In the genomic region with DNA sequence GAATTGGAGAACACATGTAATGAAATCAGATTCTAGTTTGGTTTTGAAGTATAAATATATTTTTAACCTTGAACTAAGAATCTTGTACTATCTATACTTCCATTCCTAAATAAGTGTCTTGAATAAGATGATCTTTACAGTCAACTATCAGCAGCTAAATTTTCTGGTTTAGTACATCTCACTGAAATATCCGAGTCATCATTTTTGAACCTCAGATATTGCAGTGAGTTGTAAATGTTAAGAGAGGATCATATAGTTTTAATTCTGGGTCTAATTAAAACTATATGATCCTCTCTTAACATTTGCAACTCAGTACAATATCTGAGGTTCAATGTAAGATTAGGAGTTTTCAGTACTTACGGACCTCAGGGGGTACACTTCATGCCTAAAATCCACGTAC, we compare ENCODE assay signal across 27 cellular contexts.
"Had no signal": no experiment of that assay in that cellular context is flagged by ENCODE, and none has a peak within 500 bp of the region (broad histone marks: within the 10 kb centered on the region; RNA-seq: fewer than 3 reads in every experiment).

No MANE protein-coding gene starts in this region.

- FAIRE-seq: urothelium cell line had no signal

- DNase-seq: naive thymus-derived CD4-positive, alpha-beta T cell; natural killer cell; occipital lobe; ovary; posterior cingulate gyrus; psoas muscle; right cardiac atrium; spleen; stimulated activated CD4-positive, alpha-beta T cell treated with anti-CD3 and anti-CD28 coated beads, Interleukin-12 subunit alpha, Interleukin-12 subunit beta, amount 100 ng/mL, for 4 hours; stimulated activated CD4-positive, alpha-beta T cell treated with anti-CD3 and anti-CD28 coated beads, Interleukin-1b, Interleukin-23, amount 100 ng/mL, for 48 hours; stimulated activated CD4-positive, alpha-beta T cell treated with anti-CD3 and anti-CD28 coated beads, Interleukin-4, amount 100 ng/mL, for 24 hours; stimulated activated naive B cell treated with anti-CD40 and anti-IgM and Interleukin-4, amounts not matched to agents 10 μg/mL and 1 μg/mL and 100 μg/mL, for 72 hours; stimulated activated naive CD4-positive, alpha-beta T cell treated with Interleukin-2 at 50 U/mL for 16 hours; stomach; thyroid gland; trophoblast cell; upper lobe of left lung had no signal

- H3K36me3 ChIP-seq: neural progenitor cell, ovary, spleen, stomach, thoracic aorta, thyroid gland, tibial nerve, upper lobe of left lung, vagina had no signal

- H3K4me3 ChIP-seq: neural progenitor cell, ovary, psoas muscle, skin epidermis, smooth muscle cell, spleen, stomach, thoracic aorta, thyroid gland, tibial nerve, upper lobe of left lung, vagina had no signal

- H3K4me1 ChIP-seq: neural progenitor cell, parathyroid adenoma, psoas muscle, spleen, thyroid gland, tibial nerve, vagina had no signal

- H2AFZ ChIP-seq: neural progenitor cell, parathyroid adenoma had no signal

- H3K4me2 ChIP-seq: neural progenitor cell, smooth muscle cell had no signal

- H3K27ac ChIP-seq: neural progenitor cell, ovary, parathyroid adenoma, psoas muscle, skin epidermis, spleen, stomach, thoracic aorta, thyroid gland, tibial nerve, upper lobe of left lung, vagina had no signal

- H3K9me3 ChIP-seq: ovary, psoas muscle, stomach, thoracic aorta, thyroid gland, upper lobe of left lung, vagina had no signal

- H3K79me2 ChIP-seq: parathyroid adenoma had no signal

- H3K9ac ChIP-seq: neural progenitor cell, parathyroid adenoma had no signal

- H3K27me3 ChIP-seq: neural progenitor cell, ovary, spleen, stomach, thyroid gland, tibial nerve, upper lobe of left lung, vagina had no signal

- ATAC-seq: naive thymus-derived CD4-positive, alpha-beta T cell; natural killer cell; psoas muscle; right cardiac atrium; sciatic nerve; stimulated activated effector memory CD8-positive, alpha-beta T cell treated with anti-CD3 and anti-CD28 coated beads, Interleukin-12 subunit alpha, Interleukin-12 subunit beta, amount 100 ng/mL, for 72 hours; stimulated activated naive B cell treated with anti-CD40 and anti-IgM and Interleukin-4, amounts not matched to agents 10 μg/mL and 1 μg/mL and 100 μg/mL, for 72 hours had no signal
